21 cellular contexts compared by ENCODE assay signal in the genomic region with DNA sequence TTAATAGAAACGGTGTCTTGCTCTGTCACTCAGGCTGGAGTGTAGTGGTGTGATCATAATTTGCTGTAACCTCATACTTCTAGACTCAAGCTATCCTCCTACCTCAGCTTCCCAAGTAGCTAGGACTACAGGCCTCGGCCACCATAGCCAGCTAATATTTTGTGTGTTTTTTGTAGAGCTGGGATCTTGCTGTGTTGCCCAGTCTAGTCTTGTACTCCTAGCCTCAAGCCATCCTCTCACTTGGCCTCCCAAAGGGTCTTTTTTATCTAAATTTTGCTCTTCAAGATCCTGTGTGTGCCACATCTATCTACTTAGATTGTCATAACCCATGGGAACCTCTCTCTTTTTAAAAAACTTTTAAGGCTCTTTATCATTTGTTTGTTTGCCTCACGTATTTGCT.
"Had no signal": no experiment of that assay in that cellular context is flagged by ENCODE, and none has a peak within 500 bp of the region (broad histone marks: within the 10 kb centered on the region; RNA-seq: fewer than 3 reads in every experiment).

No MANE protein-coding gene starts in this region.

- DNase-seq: activated CD4-positive, alpha-beta T cell treated with anti-CD3 and anti-CD28 coated beads for 1 hour; activated CD4-positive, alpha-beta T cell treated with anti-CD3 and anti-CD28 coated beads, Interleukin-2, amount 50 U/mL, for 4 hours; activated gamma-delta T cell; effector memory CD4-positive, alpha-beta T cell; hypothalamus; islet precursor cell; ovary; SJCRH30; stimulated activated CD4-positive, alpha-beta T cell treated with anti-CD3 and anti-CD28 coated beads, Interleukin-4, amount 100 ng/mL, for 1 hour; stimulated activated naive CD8-positive, alpha-beta T cell treated with anti-CD3 and anti-CD28 coated beads, Interleukin-15, amount 100 ng/mL, for 72 hours; T-helper 2 cell had no signal

- H3K4me3 Mint-ChIP-seq: central memory CD8-positive, alpha-beta T cell; dendritic cell treated with granulocyte-macrophage colony-stimulating factor and Interleukin-4, amounts not matched to agents 40 ng/mL and 50 ng/mL, for 4 days; mesothelial cell of epicardium; neural progenitor cell; stimulated activated naive CD8-positive, alpha-beta T cell treated with anti-CD3 and anti-CD28 coated beads, Interleukin-15, amount 100 ng/mL, for 72 hours; type B pancreatic cell had no signal

- H3K4me1 Mint-ChIP-seq: neural progenitor cell had no signal

- H3K27me3 Mint-ChIP-seq: brain; central memory CD8-positive, alpha-beta T cell; dendritic cell treated with granulocyte-macrophage colony-stimulating factor and Interleukin-4, amounts not matched to agents 40 ng/mL and 50 ng/mL, for 4 days; stimulated activated naive CD8-positive, alpha-beta T cell treated with anti-CD3 and anti-CD28 coated beads, Interleukin-15, amount 100 ng/mL, for 72 hours; type B pancreatic cell had no signal

- H3K27ac Mint-ChIP-seq: dendritic cell treated with granulocyte-macrophage colony-stimulating factor and Interleukin-4, amounts not matched to agents 40 ng/mL and 50 ng/mL, for 4 days; mesothelial cell of epicardium; neural progenitor cell; stimulated activated naive CD8-positive, alpha-beta T cell treated with anti-CD3 and anti-CD28 coated beads, Interleukin-15, amount 100 ng/mL, for 72 hours; type B pancreatic cell had no signal

- H3K27ac ChIP-seq: neural progenitor cell, SJCRH30, suprapubic skin, VCaP had no signal

- ATAC-seq: left lobe of liver; sciatic nerve; stimulated activated naive CD8-positive, alpha-beta T cell treated with anti-CD3 and anti-CD28 coated beads, Interleukin-15, amount 100 ng/mL, for 72 hours had no signal

- H3K9me3 Mint-ChIP-seq: central memory CD8-positive, alpha-beta T cell; dendritic cell treated with granulocyte-macrophage colony-stimulating factor and Interleukin-4, amounts not matched to agents 40 ng/mL and 50 ng/mL, for 4 days; neural progenitor cell; stimulated activated naive CD8-positive, alpha-beta T cell treated with anti-CD3 and anti-CD28 coated beads, Interleukin-15, amount 100 ng/mL, for 72 hours; type B pancreatic cell had no signal
